8 cellular contexts compared by ENCODE assay signal in the genomic region with DNA sequence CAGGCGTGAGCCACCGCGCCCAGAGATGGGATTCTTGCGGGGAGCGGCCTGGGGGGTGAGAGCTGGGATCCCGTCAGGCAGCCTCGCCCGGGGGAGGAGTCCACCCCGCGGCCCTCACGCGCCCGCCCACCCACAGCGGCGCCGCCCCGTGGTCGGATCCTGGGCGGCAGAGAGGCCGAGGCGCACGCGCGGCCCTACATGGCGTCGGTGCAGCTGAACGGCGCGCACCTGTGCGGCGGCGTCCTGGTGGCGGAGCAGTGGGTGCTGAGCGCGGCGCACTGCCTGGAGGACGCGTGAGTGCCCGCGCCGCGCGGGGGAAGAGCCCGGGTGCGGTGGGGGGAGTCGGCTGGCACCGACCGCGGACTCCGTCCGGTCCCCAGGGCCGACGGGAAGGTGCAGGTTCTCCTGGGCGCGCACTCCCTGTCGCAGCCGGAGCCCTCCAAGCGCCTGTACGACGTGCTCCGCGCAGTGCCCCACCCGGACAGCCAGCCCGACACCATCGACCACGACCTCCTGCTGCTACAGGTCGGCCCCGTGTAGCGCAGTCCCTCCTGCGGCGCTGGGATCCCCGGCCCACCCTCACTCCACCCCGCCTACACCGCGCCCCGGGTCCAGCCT. TPM values are rescaled to one million over a fixed set of nuclear protein-coding genes. Genes with fewer than 3 reads are reported as not detected.
DNase-seq lines count a peak whose midpoint lies in the region; ATAC-seq and TF ChIP-seq lines count a peak whose summit lies in the region.

No MANE protein-coding gene starts in this region.

- peak overlapping the region; percentile 12 for H3K4me3 Mint-ChIP-seq in activated T-cell treated with anti-CD3 and anti-CD28 coated beads, Interleukin-2, amount 50 U/mL, for 24 hours

- peak; percentile 84 for DNase-seq in Right ventricle myocardium inferior (ENCODE audit: missing footprints)
- DNase-seq in cardiac septum (ENCODE audit: low spot score): no peak
- peak; percentile 67 for DNase-seq in NCI-H748 (lab: John Stamatoyannopoulos, UW; ENCODE audit: unreplicated experiment)
- DNase-seq in activated T-cell treated with anti-CD3 and anti-CD28 coated beads, Interleukin-2, amount 50 U/mL, for 24 hours: peak; percentile 75
- DNase-seq in fibroblast of pulmonary artery (ENCODE audit: low read depth): peak; percentile 50
- DNase-seq in ovary: peak in 3 of 5 donors; percentile 71 to 73 (median 71)
- no peak for DNase-seq in NCI-H187 (lab: John Stamatoyannopoulos, UW)

- no peaks in the 10 kb centered on the region for H3K9me3 ChIP-seq in ovary

- H3K4me1 Mint-ChIP-seq in activated T-cell treated with anti-CD3 and anti-CD28 coated beads, Interleukin-2, amount 50 U/mL, for 24 hours (ENCODE audit: low read depth): peaks cover 15% of the 10 kb centered on the region

- peaks cover 9% of the 10 kb centered on the region for H3K4me1 ChIP-seq in ovary (ENCODE audit: insufficient read depth)

- H3K27ac Mint-ChIP-seq in activated T-cell treated with anti-CD3 and anti-CD28 coated beads, Interleukin-2, amount 50 U/mL, for 24 hours: no peak overlapping the region

- ATAC-seq in Right ventricle myocardium inferior (peak; percentile 53), HG02763 (IDR thresholded peaks at IDR 0.05; ENCODE audit: unreplicated experiment) (no peak)

- no peak for TF ChIP-seq POLR2A in ovary (IDR thresholded peaks at IDR 0.05)

- intact Hi-C loops in Right ventricle myocardium inferior (cut with DNase I) (no loop called here), cardiac septum (cut with DNase I) (loop anchor here (5.0 kb wide), 1 partner anchor 88 kb away; no protein-coding TSS in a partner anchor), ovary (cut with DNase I) (loop anchor here in 1 of 4 donors (5.0 kb wide), 1 partner anchor 122 kb away; the partner anchor contains the start of gene WDR18)

- H3K27me3 ChIP-seq in ovary: peaks cover 4% of the 10 kb centered on the region

- WGBS in ovary, 3 donors: 1 to 4% (median 2%) methylated on average over 21 to 76 of the region's 76 CpGs

- H3K27me3 Mint-ChIP-seq in activated T-cell treated with anti-CD3 and anti-CD28 coated beads, Interleukin-2, amount 50 U/mL, for 24 hours: peaks cover 12% of the 10 kb centered on the region

- TF ChIP-seq CTCF in fibroblast of pulmonary artery (IDR thresholded peaks at IDR 0.05; ENCODE audit: low read length, missing control alignments): no peak
- no peak for TF ChIP-seq CTCF in ovary (IDR thresholded peaks at IDR 0.05)

- H3K4me3 ChIP-seq in fibroblast of pulmonary artery (replicated peaks; ENCODE audit: low read depth, low read length): peak overlapping the region; percentile 22
- peak overlapping the region; percentile 25 for H3K4me3 ChIP-seq in ovary

- H3K9me3 Mint-ChIP-seq in activated T-cell treated with anti-CD3 and anti-CD28 coated beads, Interleukin-2, amount 50 U/mL, for 24 hours: no peaks in the 10 kb centered on the region

- no peak overlapping the region for H3K27ac ChIP-seq in ovary

- H3K36me3 ChIP-seq in ovary: no peaks in the 10 kb centered on the region

- no peak for TF ChIP-seq EP300 in ovary (IDR thresholded peaks at IDR 0.05)

- H3K36me3 Mint-ChIP-seq in activated T-cell treated with anti-CD3 and anti-CD28 coated beads, Interleukin-2, amount 50 U/mL, for 24 hours (ENCODE audit: low read depth): peaks cover under 1% of the 10 kb centered on the region

RNA-seq across cellular contexts. Expression of gene CFD, which starts 1.1 kb away (rescaled TPM):
- total RNA-seq in Right ventricle myocardium inferior (655 TPM), cardiac septum (31.0 TPM), ovary (100 to 1,000 TPM in 2 of 7 donors, 10 to 100 TPM in 3, 1 to 10 TPM in 2; 3.8 to 287 (median 25.3) TPM)
- polyA plus RNA-seq in ovary: 100 to 1,000 TPM in 1 of 2 donors, 10 to 100 TPM in 1; 39.2 to 335 TPM

RNA-seq across cellular contexts. Expression of gene ELANE, which starts 8.5 kb away (rescaled TPM):
- 1.6 TPM for total RNA-seq in Right ventricle myocardium inferior
- 0.54 TPM for total RNA-seq in cardiac septum
- total RNA-seq in ovary: under 1 TPM in 3 of 7 donors, not detected in 4; 0.27 to 0.72 (median 0.34) TPM
- polyA plus RNA-seq in ovary: under 1 TPM in 1 of 2 donors, not detected in 1; 0.59 TPM

RNA-seq across cellular contexts. Expression of gene PRTN3, which starts 19.8 kb away (rescaled TPM):
- not detected for total RNA-seq in Right ventricle myocardium inferior
- 0.62 TPM for total RNA-seq in cardiac septum
- total RNA-seq in ovary: under 1 TPM in 1 of 7 donors, not detected in 6; 0.41 TPM
- polyA plus RNA-seq in ovary: not detected

RNA-seq across cellular contexts. Expression of gene MED16, which starts 32.4 kb away (rescaled TPM):
- 23.5 TPM for total RNA-seq in Right ventricle myocardium inferior
- 27.0 TPM for total RNA-seq in cardiac septum
- 10 to 100 TPM; 33.1 to 75.4 (median 59.3) TPM for total RNA-seq in ovary
- 10 to 100 TPM in 1 of 2 donors, under 1 TPM in 1; 0.62 to 42.9 TPM for polyA plus RNA-seq in ovary

RNA-seq across cellular contexts. Expression of gene RNU6-9, which starts 32.7 kb away (rescaled TPM):
- not detected for total RNA-seq in Right ventricle myocardium inferior
- not detected for total RNA-seq in cardiac septum
- total RNA-seq in ovary: not detected
- polyA plus RNA-seq in ovary: not detected

Comparison
In these comparisons a context has a peak if more than half of its experiments do, and no peak if none do; other contexts are left out.
1. DNase-seq: peak in Right ventricle myocardium inferior (single experiment), NCI-H748 (single experiment), activated T-cell treated with anti-CD3 and anti-CD28 coated beads, Interleukin-2, amount 50 U/mL, for 24 hours (single experiment), fibroblast of pulmonary artery (single experiment) and ovary (3 of 5); none in cardiac septum (single experiment) and NCI-H187 (0 of 2).